1 cellular context compared by ENCODE assay signal in the genomic region with DNA sequence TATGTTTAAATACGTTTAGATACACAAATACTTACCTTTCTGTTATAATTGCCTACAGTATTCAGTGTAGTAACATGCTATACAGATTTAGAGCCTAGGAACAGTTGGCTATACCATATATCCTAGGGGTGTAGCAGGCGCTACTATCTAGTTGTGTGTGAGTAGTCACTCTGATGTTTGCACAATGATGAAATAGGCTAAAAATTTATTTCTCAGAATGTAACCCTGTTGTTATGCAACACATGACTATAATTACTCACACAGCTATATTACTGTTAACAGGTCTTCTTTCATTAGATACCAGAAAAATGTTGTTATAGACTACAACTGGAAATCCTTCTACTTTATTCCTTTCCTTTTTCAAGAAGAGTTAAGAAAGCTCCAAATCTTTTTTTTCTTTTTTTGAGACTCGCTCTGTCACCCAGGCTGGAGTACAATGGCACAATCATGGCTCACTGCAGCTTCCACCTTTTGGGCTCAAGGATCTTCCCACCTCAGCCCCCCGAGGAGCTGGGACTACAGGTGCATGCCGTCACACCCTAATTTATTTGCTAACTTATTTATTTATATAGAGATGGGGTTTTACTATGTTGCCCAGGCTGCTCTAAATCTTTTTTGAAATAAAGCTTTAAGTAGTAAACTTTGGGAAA.
TF ChIP-seq lines count a peak whose summit lies in the region.

No MANE protein-coding gene starts in this region.

TF ChIP-seq in K562, 482 proteins besides CTCF, POLR2A, EP300 and RAD21 (continued from another document):
- TF ChIP-seq, protein P1, sequence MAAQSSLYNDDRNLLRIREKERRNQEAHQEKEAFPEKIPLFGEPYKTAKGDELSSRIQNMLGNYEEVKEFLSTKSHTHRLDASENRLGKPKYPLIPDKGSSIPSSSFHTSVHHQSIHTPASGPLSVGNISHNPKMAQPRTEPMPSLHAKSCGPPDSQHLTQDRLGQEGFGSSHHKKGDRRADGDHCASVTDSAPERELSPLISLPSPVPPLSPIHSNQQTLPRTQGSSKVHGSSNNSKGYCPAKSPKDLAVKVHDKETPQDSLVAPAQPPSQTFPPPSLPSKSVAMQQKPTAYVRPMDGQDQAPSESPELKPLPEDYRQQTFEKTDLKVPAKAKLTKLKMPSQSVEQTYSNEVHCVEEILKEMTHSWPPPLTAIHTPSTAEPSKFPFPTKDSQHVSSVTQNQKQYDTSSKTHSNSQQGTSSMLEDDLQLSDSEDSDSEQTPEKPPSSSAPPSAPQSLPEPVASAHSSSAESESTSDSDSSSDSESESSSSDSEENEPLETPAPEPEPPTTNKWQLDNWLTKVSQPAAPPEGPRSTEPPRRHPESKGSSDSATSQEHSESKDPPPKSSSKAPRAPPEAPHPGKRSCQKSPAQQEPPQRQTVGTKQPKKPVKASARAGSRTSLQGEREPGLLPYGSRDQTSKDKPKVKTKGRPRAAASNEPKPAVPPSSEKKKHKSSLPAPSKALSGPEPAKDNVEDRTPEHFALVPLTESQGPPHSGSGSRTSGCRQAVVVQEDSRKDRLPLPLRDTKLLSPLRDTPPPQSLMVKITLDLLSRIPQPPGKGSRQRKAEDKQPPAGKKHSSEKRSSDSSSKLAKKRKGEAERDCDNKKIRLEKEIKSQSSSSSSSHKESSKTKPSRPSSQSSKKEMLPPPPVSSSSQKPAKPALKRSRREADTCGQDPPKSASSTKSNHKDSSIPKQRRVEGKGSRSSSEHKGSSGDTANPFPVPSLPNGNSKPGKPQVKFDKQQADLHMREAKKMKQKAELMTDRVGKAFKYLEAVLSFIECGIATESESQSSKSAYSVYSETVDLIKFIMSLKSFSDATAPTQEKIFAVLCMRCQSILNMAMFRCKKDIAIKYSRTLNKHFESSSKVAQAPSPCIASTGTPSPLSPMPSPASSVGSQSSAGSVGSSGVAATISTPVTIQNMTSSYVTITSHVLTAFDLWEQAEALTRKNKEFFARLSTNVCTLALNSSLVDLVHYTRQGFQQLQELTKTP (IDR thresholded peaks at IDR 0.05; ENCODE audit: low read depth in 1 of 2, partially characterized antibody in 2 of 2) = no peak
- TF ChIP-seq, protein P2, sequence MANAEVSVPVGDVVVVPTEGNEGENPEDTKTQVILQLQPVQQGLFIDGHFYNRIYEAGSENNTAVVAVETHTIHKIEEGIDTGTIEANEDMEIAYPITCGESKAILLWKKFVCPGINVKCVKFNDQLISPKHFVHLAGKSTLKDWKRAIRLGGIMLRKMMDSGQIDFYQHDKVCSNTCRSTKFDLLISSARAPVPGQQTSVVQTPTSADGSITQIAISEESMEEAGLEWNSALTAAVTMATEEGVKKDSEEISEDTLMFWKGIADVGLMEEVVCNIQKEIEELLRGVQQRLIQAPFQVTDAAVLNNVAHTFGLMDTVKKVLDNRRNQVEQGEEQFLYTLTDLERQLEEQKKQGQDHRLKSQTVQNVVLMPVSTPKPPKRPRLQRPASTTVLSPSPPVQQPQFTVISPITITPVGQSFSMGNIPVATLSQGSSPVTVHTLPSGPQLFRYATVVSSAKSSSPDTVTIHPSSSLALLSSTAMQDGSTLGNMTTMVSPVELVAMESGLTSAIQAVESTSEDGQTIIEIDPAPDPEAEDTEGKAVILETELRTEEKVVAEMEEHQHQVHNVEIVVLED (CRISPR knock-in tag; IDR thresholded peaks at IDR 0.05) = no peak
- TF ChIP-seq CEBPG (CRISPR knock-in tag; IDR thresholded peaks at IDR 0.05) (no peak), CEBPG (tag; conservative IDR thresholded peaks at IDR 0.05 in 1 of 2, IDR thresholded peaks at IDR 0.05 in 1 of 2) (peak; percentile 50 to 97), ZNF24 (IDR thresholded peaks at IDR 0.05) (no peak), PTRF (tag; IDR thresholded peaks at IDR 0.05) (no peak), CEBPB (tag; IDR thresholded peaks at IDR 0.05) (peak; percentile 35; the same call in 1 of the 2 replicates), NRF1 (conservative IDR thresholded peaks at IDR 0.05 in 1 of 2, IDR thresholded peaks at IDR 0.05 in 1 of 2) (no peak), ZNF253 (CRISPR knock-in tag; conservative IDR thresholded peaks at IDR 0.05) (no peak), FOXA3 (CRISPR knock-in tag; conservative IDR thresholded peaks at IDR 0.05 in 1 of 2, IDR thresholded peaks at IDR 0.05 in 1 of 2) (peak in 1 of 2 experiments; percentile 48; a peak in 1 of 4 replicates)
- TF ChIP-seq, protein P3, sequence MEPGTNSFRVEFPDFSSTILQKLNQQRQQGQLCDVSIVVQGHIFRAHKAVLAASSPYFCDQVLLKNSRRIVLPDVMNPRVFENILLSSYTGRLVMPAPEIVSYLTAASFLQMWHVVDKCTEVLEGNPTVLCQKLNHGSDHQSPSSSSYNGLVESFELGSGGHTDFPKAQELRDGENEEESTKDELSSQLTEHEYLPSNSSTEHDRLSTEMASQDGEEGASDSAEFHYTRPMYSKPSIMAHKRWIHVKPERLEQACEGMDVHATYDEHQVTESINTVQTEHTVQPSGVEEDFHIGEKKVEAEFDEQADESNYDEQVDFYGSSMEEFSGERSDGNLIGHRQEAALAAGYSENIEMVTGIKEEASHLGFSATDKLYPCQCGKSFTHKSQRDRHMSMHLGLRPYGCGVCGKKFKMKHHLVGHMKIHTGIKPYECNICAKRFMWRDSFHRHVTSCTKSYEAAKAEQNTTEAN (CRISPR knock-in tag; IDR thresholded peaks at IDR 0.05) = no peak
- TF ChIP-seq, protein P4, sequence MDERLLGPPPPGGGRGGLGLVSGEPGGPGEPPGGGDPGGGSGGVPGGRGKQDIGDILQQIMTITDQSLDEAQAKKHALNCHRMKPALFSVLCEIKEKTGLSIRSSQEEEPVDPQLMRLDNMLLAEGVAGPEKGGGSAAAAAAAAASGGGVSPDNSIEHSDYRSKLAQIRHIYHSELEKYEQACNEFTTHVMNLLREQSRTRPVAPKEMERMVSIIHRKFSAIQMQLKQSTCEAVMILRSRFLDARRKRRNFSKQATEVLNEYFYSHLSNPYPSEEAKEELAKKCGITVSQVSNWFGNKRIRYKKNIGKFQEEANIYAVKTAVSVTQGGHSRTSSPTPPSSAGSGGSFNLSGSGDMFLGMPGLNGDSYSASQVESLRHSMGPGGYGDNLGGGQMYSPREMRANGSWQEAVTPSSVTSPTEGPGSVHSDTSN (CRISPR knock-in tag; IDR thresholded peaks at IDR 0.05; ENCODE audit: low read depth) = no peak
- TF ChIP-seq, protein P4 (tag; conservative IDR thresholded peaks at IDR 0.05; ENCODE audit: low read depth) = no peak
- TF ChIP-seq, protein P5, sequence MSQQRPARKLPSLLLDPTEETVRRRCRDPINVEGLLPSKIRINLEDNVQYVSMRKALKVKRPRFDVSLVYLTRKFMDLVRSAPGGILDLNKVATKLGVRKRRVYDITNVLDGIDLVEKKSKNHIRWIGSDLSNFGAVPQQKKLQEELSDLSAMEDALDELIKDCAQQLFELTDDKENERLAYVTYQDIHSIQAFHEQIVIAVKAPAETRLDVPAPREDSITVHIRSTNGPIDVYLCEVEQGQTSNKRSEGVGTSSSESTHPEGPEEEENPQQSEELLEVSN (IDR thresholded peaks at IDR 0.05; ENCODE audit: borderline replicate concordance in 1 of 2, extremely low read depth in 1 of 2, insufficient read depth in 1 of 2, insufficient read length in 1 of 2, low read depth in 1 of 2, low read length in 1 of 2, poor library complexity in 1 of 2, severe bottlenecking in 1 of 2) = no peak
